9 cellular contexts compared by ENCODE assay signal in genomic region chr7:128121731-128122576, GRCh38.
DNase-seq lines count a peak whose midpoint lies in the region; ATAC-seq and TF ChIP-seq lines count a peak whose summit lies in the region.
"Had no signal": no experiment of that assay in that cellular context is flagged by ENCODE, and none has a peak within 500 bp of the region (broad histone marks: within the 10 kb centered on the region; RNA-seq: fewer than 3 reads in every experiment).

No MANE protein-coding gene starts in this region.

- no peak overlapping the region for H2AFZ ChIP-seq in Karpas-422 (ENCODE audit: low read length)

- peak; percentile 69 for ATAC-seq in left lung

- H3K36me3 ChIP-seq in left lung (no peaks in the 10 kb centered on the region), testis (ENCODE audit: low read depth, missing control alignments) (no peaks in the 10 kb centered on the region), Karpas-422 (ENCODE audit: insufficient read depth, low read length) (no peaks in the 10 kb centered on the region)

- H3K9ac ChIP-seq in Karpas-422 (ENCODE audit: low read length): no peak overlapping the region

- H3K27me3 ChIP-seq in left lung: no peaks in the 10 kb centered on the region
- H3K27me3 ChIP-seq in testis: no peaks in the 10 kb centered on the region
- no peaks in the 10 kb centered on the region for H3K27me3 ChIP-seq in Karpas-422 (ENCODE audit: low read length)

- H3K4me1 ChIP-seq in left lung (peaks cover 0 to 22% of the 10 kb centered on the region in 2 donors), testis (no peaks in the 10 kb centered on the region), Karpas-422 (ENCODE audit: low read length) (peaks cover 32% of the 10 kb centered on the region)

- H3K9me3 ChIP-seq in left lung: no peaks in the 10 kb centered on the region
- H3K9me3 ChIP-seq in testis: no peaks in the 10 kb centered on the region
- H3K9me3 ChIP-seq in Karpas-422 (ENCODE audit: low read length): no peaks in the 10 kb centered on the region

- TF ChIP-seq CTCF in cardiac fibroblast (IDR thresholded peaks at IDR 0.05; ENCODE audit: low read depth, low read length) (no peak), left lung (IDR thresholded peaks at IDR 0.05) (no peak), testis (IDR thresholded peaks at IDR 0.05) (no peak)

- H4K20me1 ChIP-seq in Karpas-422 (ENCODE audit: insufficient read depth, low read depth, low read length): no peaks in the 10 kb centered on the region

- H3K4me3 ChIP-seq in cardiac fibroblast (replicated peaks in 1 of 2; ENCODE audit: low read depth in 2 of 2, low read length in 2 of 2) (no peak overlapping the region), left lung (no peak overlapping the region), testis (peak overlapping the region; percentile 18 to 26), Karpas-422 (ENCODE audit: low read length) (no peak overlapping the region)

- DNase-seq in MV-4-11 (lab: John Stamatoyannopoulos, UW) (peak; percentile 70), cardiac fibroblast (ENCODE audit: low read depth in 2 of 2) (peak; percentile 32 to 55), left lung (peak; percentile 58 to 86), testis (peak; percentile 33), KG1 (lab: John Stamatoyannopoulos, UW) (no peak), Karpas-422 (no peak), HUDEP-2 (lab: John Stamatoyannopoulos, UW; ENCODE audit: unreplicated experiment in 76 of 76) (no peak)
- DNase-seq: activated CD4-positive, alpha-beta T cell treated with anti-CD3 and anti-CD28 coated beads, Interleukin-2, amount 10 ng/mL, durations not matched to agents 24 days and 14 days had no signal

- H3K9me2 ChIP-seq in Karpas-422 (replicated peaks; ENCODE audit: insufficient read depth, low read length): no peaks in the 10 kb centered on the region

- no peak for TF ChIP-seq POLR2A in testis (IDR thresholded peaks at IDR 0.05)

- H3K79me2 ChIP-seq in Karpas-422 (ENCODE audit: low read length): no peaks in the 10 kb centered on the region

- WGBS in testis, 2 donors: 27 to 49% methylated on average over 19 to 21 of the region's 21 CpGs

- no peak overlapping the region for H3K4me2 ChIP-seq in Karpas-422 (ENCODE audit: low read depth, low read length, poor library complexity, severe bottlenecking)

- intact Hi-C loops in left lung (cut with DNase I): no loop called here
- intact Hi-C loops in testis (cut with DNase I; ENCODE audit: low total_unique reads): no loop called here

- peak overlapping the region in 1 of 2 donors; percentile 23 for H3K27ac ChIP-seq in left lung
- no peak overlapping the region for H3K27ac ChIP-seq in testis
- no peak overlapping the region for H3K27ac ChIP-seq in Karpas-422 (ENCODE audit: low read length)
- H3K27ac ChIP-seq: epithelial cell of prostate had no signal

Comparison
In these comparisons a context has a peak if more than half of its experiments do, and no peak if none do; other contexts are left out.
1. DNase-seq: peak in MV-4-11 (single experiment), cardiac fibroblast (2 of 2), left lung (2 of 2) and testis (single experiment); none in KG1 (single experiment), Karpas-422 (single experiment) and HUDEP-2 (0 of 76).
2. H3K4me3 ChIP-seq: peak in testis (2 of 2); none in cardiac fibroblast (0 of 2), left lung (0 of 2) and Karpas-422 (single experiment).